18 cellular contexts compared by ENCODE assay signal in the genomic region with DNA sequence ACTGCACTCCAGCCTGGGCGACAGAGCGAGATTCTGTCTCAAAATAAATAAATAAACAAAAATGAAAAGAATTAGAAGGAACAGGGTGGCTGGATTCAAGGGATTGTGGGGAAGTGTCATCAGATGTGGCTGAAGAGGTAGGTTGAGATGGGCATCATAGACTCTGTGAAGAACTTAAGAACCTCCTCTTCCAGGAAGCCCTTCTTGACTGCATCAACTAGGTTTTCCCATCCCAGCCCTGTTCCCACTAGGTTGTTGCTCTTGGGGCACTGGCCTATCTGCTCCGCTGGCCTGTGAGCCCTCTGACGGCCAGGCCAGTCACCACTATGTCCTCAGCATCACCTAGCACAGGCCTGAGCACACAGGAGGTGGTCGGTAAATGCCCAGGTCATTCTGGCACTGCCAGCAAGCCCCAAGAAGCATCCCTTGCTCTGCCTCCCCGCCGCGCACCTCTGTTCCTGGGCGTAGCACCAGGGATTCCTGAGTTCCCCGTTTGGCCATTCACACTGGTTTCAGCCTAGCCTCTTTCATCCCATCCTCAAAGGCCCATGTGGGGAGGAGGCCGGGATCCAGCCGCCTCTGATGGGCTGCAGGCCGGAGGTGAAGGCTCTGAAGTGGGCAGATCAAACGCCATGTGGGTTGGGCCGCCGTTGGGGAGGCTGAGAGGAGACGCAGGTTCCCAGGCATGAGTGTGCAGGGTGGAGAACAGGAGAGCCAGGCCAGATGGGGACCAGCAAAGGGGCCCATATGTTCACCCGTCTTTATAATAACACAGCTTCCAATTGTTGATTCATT.
"Had no signal": no experiment of that assay in that cellular context is flagged by ENCODE, and none has a peak within 500 bp of the region (broad histone marks: within the 10 kb centered on the region; RNA-seq: fewer than 3 reads in every experiment).

No MANE protein-coding gene starts in this region.

- DNase-seq: activated CD4-positive, alpha-beta memory T cell treated with anti-CD3 and anti-CD28 coated beads, Interleukin-2, amount 10 ng/mL, durations not matched to agents 7 days and 5 days; activated CD4-positive, alpha-beta T cell treated with anti-CD3 and anti-CD28 coated beads for 4 hours; activated effector memory CD4-positive, alpha-beta T cell treated with Interleukin-2 at 50 U/mL for 16 hours; activated T-cell treated with anti-CD3 and anti-CD28 coated beads, Interleukin-2, amount 50 U/mL, for 4 hours; anterior cingulate cortex; brain microvascular endothelial cell; effector CD8-positive, alpha-beta T cell; esophagus squamous epithelium; glutamatergic neuron; hypothalamus; kidney; left lung; mammary epithelial cell; stimulated activated CD4-positive, alpha-beta T cell treated with anti-CD3 and anti-CD28 coated beads, Interleukin-12 subunit alpha, Interleukin-12 subunit beta, amount 100 ng/mL, for 4 hours; stimulated activated CD4-positive, alpha-beta T cell treated with anti-CD3 and anti-CD28 coated beads, Interleukin-2, amount 100 ng/mL, for 24 hours had no signal

- H3K4me3 Mint-ChIP-seq: activated CD4-positive, alpha-beta memory T cell treated with anti-CD3 and anti-CD28 coated beads, Interleukin-2, amount 10 ng/mL, durations not matched to agents 7 days and 5 days; activated T-cell treated with anti-CD3 and anti-CD28 coated beads, Interleukin-2, amount 50 U/mL, for 4 hours; central memory CD8-positive, alpha-beta T cell; naive thymus-derived CD8-positive, alpha-beta T cell; WTC11 had no signal

- H3K27ac Mint-ChIP-seq: activated CD4-positive, alpha-beta memory T cell treated with anti-CD3 and anti-CD28 coated beads, Interleukin-2, amount 10 ng/mL, durations not matched to agents 7 days and 5 days; WTC11 had no signal

- H3K27me3 Mint-ChIP-seq: central memory CD8-positive, alpha-beta T cell; naive thymus-derived CD8-positive, alpha-beta T cell had no signal

- H3K36me3 Mint-ChIP-seq: naive thymus-derived CD8-positive, alpha-beta T cell; WTC11 had no signal

- H3K9me3 Mint-ChIP-seq: activated CD4-positive, alpha-beta memory T cell treated with anti-CD3 and anti-CD28 coated beads, Interleukin-2, amount 10 ng/mL, durations not matched to agents 7 days and 5 days; activated T-cell treated with anti-CD3 and anti-CD28 coated beads, Interleukin-2, amount 50 U/mL, for 4 hours; central memory CD8-positive, alpha-beta T cell; naive thymus-derived CD8-positive, alpha-beta T cell had no signal

- ATAC-seq: activated T-cell treated with anti-CD3 and anti-CD28 coated beads, Interleukin-2, amount 50 U/mL, for 4 hours; left lung; naive thymus-derived CD8-positive, alpha-beta T cell; WTC11 had no signal
